In the genomic region with DNA sequence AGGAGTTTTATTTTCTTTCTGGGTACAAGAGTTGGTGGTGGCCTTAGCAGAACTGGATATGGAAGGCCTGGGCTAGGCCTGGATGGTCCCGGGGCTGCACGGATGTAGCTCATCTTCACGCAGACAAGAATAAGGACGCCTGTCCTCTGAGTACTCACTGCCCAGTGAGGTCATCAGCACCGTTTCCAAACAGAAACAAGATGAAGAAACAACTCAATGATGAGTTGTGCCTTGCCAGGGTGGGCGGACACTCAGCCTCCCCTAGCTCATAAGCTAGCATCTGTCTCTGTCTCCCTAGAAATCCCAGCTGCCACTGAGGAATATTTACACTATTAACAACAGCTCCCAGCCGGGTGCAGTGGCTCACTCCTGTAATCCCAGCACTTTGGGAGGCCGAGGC, we compare ENCODE assay signal across 26 cellular contexts.
"Had no signal": no experiment of that assay in that cellular context is flagged by ENCODE, and none has a peak within 500 bp of the region (broad histone marks: within the 10 kb centered on the region; RNA-seq: fewer than 3 reads in every experiment).

No MANE protein-coding gene starts in this region.

- H3K4me2 ChIP-seq: smooth muscle cell had no signal

- H3K27me3 ChIP-seq: right lobe of liver, tibial artery, upper lobe of right lung had no signal

- H3K36me3 ChIP-seq: left lung, lower lobe of right lung, right lobe of liver, suprapubic skin, thoracic aorta, tibial artery, upper lobe of right lung had no signal

- DNase-seq: immature natural killer cell; kidney; left colon; left lung; lower lobe of right lung; mammary epithelial cell; mesendoderm; naive thymus-derived CD4-positive, alpha-beta T cell; nucleus accumbens; psoas muscle; right lobe of liver; stimulated activated CD4-positive, alpha-beta T cell treated with anti-CD3 and anti-CD28 coated beads, Interleukin-1b, Interleukin-23, amount 100 ng/mL, for 48 hours; stimulated activated CD4-positive, alpha-beta T cell treated with anti-CD3 and anti-CD28 coated beads, Interleukin-2, amount 100 ng/mL, for 48 hours; stimulated activated CD4-positive, alpha-beta T cell treated with anti-CD3 and anti-CD28 coated beads, Interleukin-4, amount 100 ng/mL, for 4 hours; stimulated activated CD8-positive, alpha-beta memory T cell treated with anti-CD3 and anti-CD28 coated beads, Interleukin-4, amount 100 ng/mL, for 48 hours; stimulated activated naive CD4-positive, alpha-beta T cell treated with Interleukin-2 at 50 U/mL for 16 hours; stimulated activated naive CD8-positive, alpha-beta T cell treated with anti-CD3 and anti-CD28 coated beads, Interleukin-15, amount 100 ng/mL, for 72 hours; tibial artery; trophoblast cell; upper lobe of right lung had no signal

- H3K4me1 ChIP-seq: left lung, lower lobe of right lung, parathyroid adenoma, psoas muscle, right lobe of liver, suprapubic skin, tibial artery, upper lobe of right lung had no signal

- H3K4me3 ChIP-seq: left lung, lower lobe of right lung, psoas muscle, right lobe of liver, smooth muscle cell, suprapubic skin, thoracic aorta, tibial artery, upper lobe of right lung had no signal

- H3K9me3 ChIP-seq: left lung, lower lobe of right lung, psoas muscle, right lobe of liver, suprapubic skin, thoracic aorta, tibial artery, upper lobe of right lung had no signal

- ATAC-seq: left colon; left lung; lower lobe of right lung; naive thymus-derived CD4-positive, alpha-beta T cell; natural killer cell treated with Interleukin-12 subunit alpha and Interleukin-12 subunit beta and Interleukin-15 and Interleukin-18, amount 100 ng/mL, for 72 hours; psoas muscle; right lobe of liver; stimulated activated memory B cell treated with anti-CD40 and anti-IgM and Interleukin-4, amounts not matched to agents 10 μg/mL and 1 μg/mL and 100 μg/mL, for 72 hours; stimulated activated naive CD8-positive, alpha-beta T cell treated with anti-CD3 and anti-CD28 coated beads, Interleukin-15, amount 100 ng/mL, for 72 hours; upper lobe of right lung had no signal

- H3K27ac ChIP-seq: left lung, lower lobe of right lung, parathyroid adenoma, psoas muscle, right lobe of liver, suprapubic skin, thoracic aorta, tibial artery, upper lobe of right lung had no signal

- H3K9ac ChIP-seq: parathyroid adenoma had no signal

- H2AFZ ChIP-seq: parathyroid adenoma had no signal
